ENCODE assay signal across 30 cellular contexts in genomic region chr1:24881034-24881433, GRCh38. TPM values are rescaled to one million over a fixed set of nuclear protein-coding genes. Genes with fewer than 3 reads are reported as not detected.
"Had no signal": no experiment of that assay in that cellular context is flagged by ENCODE, and none has a peak within 500 bp of the region (broad histone marks: within the 10 kb centered on the region; RNA-seq: fewer than 3 reads in every experiment).

No MANE protein-coding gene starts in this region.

- H3K27me3 Mint-ChIP-seq: effector memory CD8-positive, alpha-beta T cell had no signal

- H3K9me3 ChIP-seq: colonic mucosa, esophagus squamous epithelium, gastrocnemius medialis, left lung, lower lobe of right lung, mucosa of descending colon had no signal

- H3K27ac Mint-ChIP-seq: dendritic cell treated with granulocyte-macrophage colony-stimulating factor and Interleukin-4, amounts not matched to agents 40 ng/mL and 50 ng/mL, for 4 days; endodermal cell; mesothelial cell of epicardium had no signal

- ATAC-seq: effector memory CD8-positive, alpha-beta T cell; esophagus mucosa; gastrocnemius medialis; heart right ventricle; left cardiac atrium; left lung; left ventricle myocardium superior; lower lobe of right lung; mucosa of descending colon had no signal

- H3K4me3 Mint-ChIP-seq: dendritic cell treated with granulocyte-macrophage colony-stimulating factor and Interleukin-4, amounts not matched to agents 40 ng/mL and 50 ng/mL, for 4 days; effector memory CD8-positive, alpha-beta T cell; endodermal cell; mesothelial cell of epicardium had no signal

- H3K4me1 ChIP-seq: colonic mucosa, esophagus squamous epithelium, gastrocnemius medialis, heart right ventricle, left lung, lower lobe of right lung had no signal

- H3K27ac ChIP-seq: colonic mucosa, epithelial cell of prostate, esophagus squamous epithelium, gastrocnemius medialis, heart right ventricle, left lung, lower lobe of right lung had no signal

- H3K27me3 ChIP-seq: colonic mucosa had no signal

- H3K36me3 ChIP-seq: colonic mucosa, esophagus squamous epithelium, gastrocnemius medialis, heart right ventricle, left lung, lower lobe of right lung had no signal

- FAIRE-seq: endometrium, islet of Langerhans, keratinocyte had no signal

- H3K4me3 ChIP-seq: colonic mucosa, esophagus squamous epithelium, gastrocnemius medialis, heart right ventricle, left lung, lower lobe of right lung, mucosa of descending colon had no signal

- H3K4me1 Mint-ChIP-seq: endodermal cell, mesothelial cell of epicardium had no signal

- DNase-seq: colonic mucosa; cortex of kidney; effector CD8-positive, alpha-beta T cell; effector memory CD8-positive, alpha-beta T cell; endodermal cell; erythroblast; esophagus squamous epithelium; foreskin fibroblast; foreskin melanocyte; gastrocnemius medialis; glutamatergic neuron; head of caudate nucleus; heart right ventricle; hippocampal formation; left cardiac atrium; left lung; left ventricle myocardium superior; lower lobe of right lung; mesenchymal stem cell; mucosa of descending colon had no signal

RNA-seq across cellular contexts. Expression of gene RUNX3, which starts 49.0 kb away (rescaled TPM):
- total RNA-seq: dermis microvascular lymphatic vessel endothelial cell, lung microvascular endothelial cell, myocyte had no signal
- polyA plus RNA-seq: keratinocyte had no signal
